ENCODE assay signal across 8 cellular contexts in the genomic region with DNA sequence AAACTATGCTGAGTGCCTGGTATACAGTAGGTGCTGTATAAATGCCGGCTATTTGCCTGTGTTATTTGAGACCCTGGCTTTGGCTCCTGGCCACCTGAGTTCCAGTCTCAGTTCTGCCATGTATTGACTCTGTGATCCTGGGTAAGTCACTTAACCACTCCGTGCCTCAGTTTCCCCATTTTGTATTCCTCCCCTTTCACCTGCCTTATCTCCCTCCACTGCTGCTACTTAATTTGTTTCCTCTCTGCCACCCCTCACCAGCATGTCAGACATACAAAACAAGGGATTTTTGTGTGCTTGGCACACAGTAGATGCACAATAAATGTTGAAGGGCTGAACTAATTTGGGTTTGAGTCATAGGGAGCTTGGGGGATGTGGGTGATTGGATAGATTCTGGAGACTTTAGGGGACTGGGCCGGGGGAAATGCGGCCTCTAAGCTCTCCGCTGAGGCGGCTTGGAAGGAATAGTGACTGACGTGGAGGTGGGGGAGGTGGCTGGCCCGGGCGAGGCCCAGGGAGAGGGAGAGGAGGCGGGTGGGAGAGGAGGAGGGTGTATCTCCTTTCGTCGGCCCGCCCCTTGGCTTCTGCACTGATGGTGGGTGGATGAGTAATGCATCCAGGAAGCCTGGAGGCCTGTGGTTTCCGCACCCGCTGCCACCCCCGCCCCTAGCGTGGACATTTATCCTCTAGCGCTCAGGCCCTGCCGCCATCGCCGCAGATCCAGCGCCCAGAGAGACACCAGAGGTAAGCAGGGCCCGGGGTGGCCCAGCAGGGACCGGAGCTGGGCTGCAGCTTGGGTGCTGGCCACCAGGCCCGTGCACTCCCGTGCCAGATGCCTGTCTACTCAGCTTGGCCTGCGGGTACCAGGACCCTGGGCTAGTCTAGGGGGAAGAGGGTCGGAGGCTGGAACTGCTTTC. TPM values are rescaled to one million over a fixed set of nuclear protein-coding genes. Genes with fewer than 3 reads are reported as not detected.
DNase-seq lines count a peak whose midpoint lies in the region; ATAC-seq and TF ChIP-seq lines count a peak whose summit lies in the region.

A gene (plus strand): TSS at position 706 of the 917 bp plus-strand sequence. CDS start 980 bp downstream, outside the sequence.

- TF ChIP-seq CTCF in endothelial cell (IDR thresholded peaks at IDR 0.05; ENCODE audit: unreplicated experiment) = no peak
- no peak for TF ChIP-seq CTCF in mesothelial cell of epicardium (IDR thresholded peaks at IDR 0.05; ENCODE audit: unreplicated experiment)

- DNase-seq in NOMO-1 treated with DMSO at 0.1 percent for 48 hours (lab: John Stamatoyannopoulos, UW; ENCODE audit: unreplicated experiment) (peak; percentile 91), endothelial cell (ENCODE audit: low spot score) (peak; percentile 74), mesothelial cell of epicardium (ENCODE audit: low spot score in 2 of 2, unreplicated experiment in 2 of 2) (peak; percentile 54 to 75), NCI-H1417 (lab: John Stamatoyannopoulos, UW) (no peak)
- DNase-seq in activated CD8-positive, alpha-beta memory T cell treated with anti-CD3 and anti-CD28 coated beads, Interleukin-2, amount 50 U/mL, for 4 hours = peak; percentile 81
- peak; percentile 77 to 81 for DNase-seq in stimulated activated CD8-positive, alpha-beta memory T cell treated with anti-CD3 and anti-CD28 coated beads, Interleukin-15, amount 100 ng/mL, for 48 hours (ENCODE audit: low read depth in 2 of 2)

- H3K4me3 Mint-ChIP-seq in endothelial cell (ENCODE audit: unreplicated experiment) (peak within 1 kb of the TSS; percentile 81), mesothelial cell of epicardium (peak within 1 kb of the TSS; percentile 53)

- H3K4me1 Mint-ChIP-seq in endothelial cell (ENCODE audit: unreplicated experiment) (peaks cover 16% of the 10 kb centered on the region), mesothelial cell of epicardium (peaks cover 21% of the 10 kb centered on the region)

- H3K36me3 Mint-ChIP-seq in endothelial cell (ENCODE audit: low read depth, unreplicated experiment) (peaks cover 6% of the 10 kb centered on the region), mesothelial cell of epicardium (peaks cover 2% of the 10 kb centered on the region)

- ATAC-seq in GM18861 (IDR thresholded peaks at IDR 0.05; ENCODE audit: unreplicated experiment) (peak; percentile 77), HG03045 (IDR thresholded peaks at IDR 0.05; ENCODE audit: unreplicated experiment) (peak; percentile 82)

- H3K27me3 Mint-ChIP-seq in endothelial cell (ENCODE audit: unreplicated experiment) = peaks cover 5% of the 10 kb centered on the region
- H3K27me3 Mint-ChIP-seq in mesothelial cell of epicardium (ENCODE audit: low read depth) = no peaks in the 10 kb centered on the region

- H3K9me3 Mint-ChIP-seq in endothelial cell (ENCODE audit: unreplicated experiment) (no peaks in the 10 kb centered on the region), mesothelial cell of epicardium (peaks cover 4% of the 10 kb centered on the region)

- H3K27ac Mint-ChIP-seq in endothelial cell (ENCODE audit: unreplicated experiment) (peak within 1 kb of the TSS; percentile 87), mesothelial cell of epicardium (peak within 1 kb of the TSS; percentile 2)

RNA-seq across cellular contexts. Expression of the gene that starts here (rescaled TPM):
- total RNA-seq in endothelial cell (ENCODE audit: unreplicated experiment) = 267 TPM
- total RNA-seq in mesothelial cell of epicardium = 117 to 124 TPM (median 120 TPM) in 3 replicates

Comparison
In these comparisons a context has a peak if more than half of its experiments do, and no peak if none do; other contexts are left out.
1. DNase-seq: peak in NOMO-1 treated with DMSO at 0.1 percent for 48 hours (single experiment), activated CD8-positive, alpha-beta memory T cell treated with anti-CD3 and anti-CD28 coated beads, Interleukin-2, amount 50 U/mL, for 4 hours (single experiment), endothelial cell (single experiment), mesothelial cell of epicardium (2 of 2) and stimulated activated CD8-positive, alpha-beta memory T cell treated with anti-CD3 and anti-CD28 coated beads, Interleukin-15, amount 100 ng/mL, for 48 hours (2 of 2); none in NCI-H1417 (0 of 3).